24 cellular contexts compared by ENCODE assay signal in the genomic region with DNA sequence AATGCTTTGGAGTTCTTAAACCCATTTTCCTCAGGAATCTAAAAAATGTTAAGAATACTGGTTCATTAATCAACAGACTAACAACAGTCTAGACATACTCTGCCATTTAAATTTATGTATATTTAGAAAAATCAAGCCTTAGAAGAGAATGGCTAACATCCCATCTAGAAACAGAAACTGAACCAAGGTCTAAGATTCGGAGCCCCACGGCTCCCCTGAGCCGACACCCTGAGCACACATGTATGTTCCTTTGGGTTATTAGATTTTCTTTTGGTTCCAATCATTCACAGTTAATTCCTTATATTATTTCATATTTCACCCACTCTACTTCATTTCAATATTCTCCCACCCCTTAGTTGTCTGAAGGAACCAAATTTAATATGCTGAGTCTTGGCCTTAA.
"Had no signal": no experiment of that assay in that cellular context is flagged by ENCODE, and none has a peak within 500 bp of the region (broad histone marks: within the 10 kb centered on the region; RNA-seq: fewer than 3 reads in every experiment).

No MANE protein-coding gene starts in this region.

- H3K4me3 ChIP-seq: left ventricle myocardium inferior, lung, mucosa of descending colon, ovary, skin epidermis, spleen, suprapubic skin, thoracic aorta, tibial artery, upper lobe of right lung had no signal

- H3K36me3 Mint-ChIP-seq: naive thymus-derived CD4-positive, alpha-beta T cell; natural killer cell treated with Interleukin-12 subunit alpha and Interleukin-12 subunit beta and Interleukin-15 and Interleukin-18, amount 100 ng/mL, for 72 hours; stimulated activated effector memory CD8-positive, alpha-beta T cell treated with anti-CD3 and anti-CD28 coated beads, Interleukin-12 subunit alpha, Interleukin-12 subunit beta, amount 100 ng/mL, for 72 hours had no signal

- H3K4me1 Mint-ChIP-seq: naive thymus-derived CD4-positive, alpha-beta T cell; stimulated activated effector memory CD8-positive, alpha-beta T cell treated with anti-CD3 and anti-CD28 coated beads, Interleukin-12 subunit alpha, Interleukin-12 subunit beta, amount 100 ng/mL, for 72 hours had no signal

- H3K9me3 Mint-ChIP-seq: naive thymus-derived CD4-positive, alpha-beta T cell; natural killer cell treated with Interleukin-12 subunit alpha and Interleukin-12 subunit beta and Interleukin-15 and Interleukin-18, amount 100 ng/mL, for 72 hours; stimulated activated effector memory CD8-positive, alpha-beta T cell treated with anti-CD3 and anti-CD28 coated beads, Interleukin-12 subunit alpha, Interleukin-12 subunit beta, amount 100 ng/mL, for 72 hours; stimulated activated naive CD8-positive, alpha-beta T cell treated with anti-CD3 and anti-CD28 coated beads, Interleukin-15, Interleukin-2, amounts not matched to agents 100 ng/mL and 50 ng/mL, for 24 hours had no signal

- ATAC-seq: mucosa of descending colon; naive thymus-derived CD4-positive, alpha-beta T cell; natural killer cell treated with Interleukin-12 subunit alpha and Interleukin-12 subunit beta and Interleukin-15 and Interleukin-18, amount 100 ng/mL, for 72 hours; right cardiac atrium; sciatic nerve; stimulated activated effector memory CD8-positive, alpha-beta T cell treated with anti-CD3 and anti-CD28 coated beads, Interleukin-12 subunit alpha, Interleukin-12 subunit beta, amount 100 ng/mL, for 72 hours; upper lobe of right lung had no signal

- DNase-seq: islet precursor cell; left ventricle myocardium inferior; mesendoderm; midbrain; mucosa of descending colon; naive thymus-derived CD4-positive, alpha-beta T cell; ovary; retina; right cardiac atrium; spleen; stimulated activated CD4-positive, alpha-beta T cell treated with anti-CD3 and anti-CD28 coated beads, Interleukin-4, amount 100 ng/mL, for 24 hours; stimulated activated naive CD4-positive, alpha-beta T cell; tibial artery; trophoblast cell; upper lobe of right lung had no signal

- H3K4me3 Mint-ChIP-seq: naive thymus-derived CD4-positive, alpha-beta T cell; natural killer cell treated with Interleukin-12 subunit alpha and Interleukin-12 subunit beta and Interleukin-15 and Interleukin-18, amount 100 ng/mL, for 72 hours; stimulated activated effector memory CD8-positive, alpha-beta T cell treated with anti-CD3 and anti-CD28 coated beads, Interleukin-12 subunit alpha, Interleukin-12 subunit beta, amount 100 ng/mL, for 72 hours; stimulated activated naive CD8-positive, alpha-beta T cell treated with anti-CD3 and anti-CD28 coated beads, Interleukin-15, Interleukin-2, amounts not matched to agents 100 ng/mL and 50 ng/mL, for 24 hours had no signal

- H3K27ac Mint-ChIP-seq: naive thymus-derived CD4-positive, alpha-beta T cell; natural killer cell treated with Interleukin-12 subunit alpha and Interleukin-12 subunit beta and Interleukin-15 and Interleukin-18, amount 100 ng/mL, for 72 hours; progenitor cell of endocrine pancreas; stimulated activated effector memory CD8-positive, alpha-beta T cell treated with anti-CD3 and anti-CD28 coated beads, Interleukin-12 subunit alpha, Interleukin-12 subunit beta, amount 100 ng/mL, for 72 hours; stimulated activated naive CD8-positive, alpha-beta T cell treated with anti-CD3 and anti-CD28 coated beads, Interleukin-15, Interleukin-2, amounts not matched to agents 100 ng/mL and 50 ng/mL, for 24 hours had no signal

- H3K36me3 ChIP-seq: left ventricle myocardium inferior, ovary, spleen, suprapubic skin, thoracic aorta, tibial artery, upper lobe of right lung had no signal

- H3K9me3 ChIP-seq: left ventricle myocardium inferior, mucosa of descending colon, ovary, spleen, suprapubic skin, thoracic aorta, tibial artery, upper lobe of right lung had no signal

- H3K27ac ChIP-seq: left ventricle myocardium inferior, ovary, spleen, suprapubic skin, thoracic aorta, tibial artery, upper lobe of right lung had no signal

- H3K4me1 ChIP-seq: left ventricle myocardium inferior, spleen, suprapubic skin, tibial artery, upper lobe of right lung had no signal

- H3K27me3 ChIP-seq: ovary, spleen, suprapubic skin, tibial artery, upper lobe of right lung had no signal
